Comparison of ENCODE assay signal across 8 cellular contexts in genomic region chr7:87345166-87345927, GRCh38. TPM values are rescaled to one million over a fixed set of nuclear protein-coding genes. Genes with fewer than 3 reads are reported as not detected.
DNase-seq lines count a peak whose midpoint lies in the region; ATAC-seq and TF ChIP-seq lines count a peak whose summit lies in the region.

Gene CROT, plus strand, starts transcription at chr7:87345664. Its CDS starts 3,405 bp downstream, at chr7:87349069.

- H3K27ac Mint-ChIP-seq in activated naive CD8-positive, alpha-beta T cell treated with anti-CD3 and anti-CD28 coated beads, Interleukin-2, amount 10 ng/mL, durations not matched to agents 7 days and 5 days, result peak within 1 kb of the TSS; percentile 85

- peak within 1 kb of the TSS; percentile 94 for H3K4me3 ChIP-seq in SU-DHL-6 (ENCODE audit: insufficient read depth, low read length, poor library complexity, severe bottlenecking)
- H3K4me3 ChIP-seq in ovary, result peak within 1 kb of the TSS; percentile 72
- peak within 1 kb of the TSS; percentile 78 for H3K4me3 ChIP-seq in thymus (ENCODE audit: low read length)

- POLR2A ChIA-PET in activated naive CD8-positive, alpha-beta T cell treated with anti-CD3 and anti-CD28 coated beads, Interleukin-2, amount 10 ng/mL, durations not matched to agents 7 days and 5 days (lab: Charles Lee), result interaction anchor here (1.3 to 2.5 kb wide), 5 partner anchors 21 to 193 kb away, joined by 4 to 10 read pairs (median 7); partner anchors contain the start of genes DMTF1 and TMEM243

- no peak for TF ChIP-seq POLR2A in ovary (IDR thresholded peaks at IDR 0.05)

- H2AFZ ChIP-seq in SU-DHL-6 (ENCODE audit: low read depth, low read length, severe bottlenecking), result peak within 1 kb of the TSS; percentile 96

- ATAC-seq in HG02623 (IDR thresholded peaks at IDR 0.05; ENCODE audit: unreplicated experiment), result peak; percentile 97
- ATAC-seq in activated naive CD8-positive, alpha-beta T cell treated with anti-CD3 and anti-CD28 coated beads, Interleukin-2, amount 10 ng/mL, durations not matched to agents 7 days and 5 days (ENCODE audit: low read depth), result peak; percentile 99
- ATAC-seq in Right ventricle myocardium inferior, result peak; percentile 100

- no peaks in the 10 kb centered on the region for H3K27me3 Mint-ChIP-seq in activated naive CD8-positive, alpha-beta T cell treated with anti-CD3 and anti-CD28 coated beads, Interleukin-2, amount 10 ng/mL, durations not matched to agents 7 days and 5 days

- H3K4me1 Mint-ChIP-seq in activated naive CD8-positive, alpha-beta T cell treated with anti-CD3 and anti-CD28 coated beads, Interleukin-2, amount 10 ng/mL, durations not matched to agents 7 days and 5 days, result peaks cover 37% of the 10 kb centered on the region

- H3K36me3 Mint-ChIP-seq in activated naive CD8-positive, alpha-beta T cell treated with anti-CD3 and anti-CD28 coated beads, Interleukin-2, amount 10 ng/mL, durations not matched to agents 7 days and 5 days, result peaks cover 28% of the 10 kb centered on the region

- no peak for TF ChIP-seq CTCF in GM10266 (IDR thresholded peaks at IDR 0.05; ENCODE audit: control insufficient read depth, insufficient read depth, low read depth, missing control alignments)
- TF ChIP-seq CTCF in SU-DHL-6 (IDR thresholded peaks at IDR 0.05; ENCODE audit: insufficient read depth, low read length, poor library complexity, severe bottlenecking), result no peak
- TF ChIP-seq CTCF in ovary (IDR thresholded peaks at IDR 0.05), result no peak

- WGBS in ovary, 3 donors, result 0 to 1% (median 0%) methylated on average over 22 to 53 of the region's 53 CpGs
- under 1% methylated on average over 53 of the region's 53 CpGs for WGBS in thymus

- peak within 1 kb of the TSS; percentile 69 for H3K9ac ChIP-seq in SU-DHL-6 (ENCODE audit: low read length)

- no peaks in the 10 kb centered on the region for H3K9me2 ChIP-seq in SU-DHL-6 (replicated peaks; ENCODE audit: insufficient read depth, low read length)

- peaks cover 26% of the 10 kb centered on the region for H3K36me3 ChIP-seq in SU-DHL-6 (ENCODE audit: low read length)
- H3K36me3 ChIP-seq in ovary, result no peaks in the 10 kb centered on the region
- peaks cover 3% of the 10 kb centered on the region for H3K36me3 ChIP-seq in thymus (ENCODE audit: control insufficient read depth, insufficient read depth)

- no peaks in the 10 kb centered on the region for H3K4me1 ChIP-seq in ovary (ENCODE audit: insufficient read depth)
- peaks cover 3% of the 10 kb centered on the region for H3K4me1 ChIP-seq in thymus (ENCODE audit: control insufficient read depth, insufficient read depth, low read length)

- H3K4me2 ChIP-seq in SU-DHL-6 (ENCODE audit: low read depth, low read length, poor library complexity, severe bottlenecking), result peak within 1 kb of the TSS; percentile 94

- DNase-seq in GM10266 (ENCODE audit: extremely low spot score) (peak; percentile 86), NCI-H1092 treated with DMSO at 0.1 percent for 48 hours (lab: John Stamatoyannopoulos, UW) (peak; percentile 96), Right ventricle myocardium inferior (ENCODE audit: missing footprints) (peak; percentile 98), ovary (peak; percentile 95 to 97 (median 96))
- peak; percentile 95 for DNase-seq in activated naive CD8-positive, alpha-beta T cell treated with anti-CD3 and anti-CD28 coated beads, Interleukin-2, amount 10 ng/mL, durations not matched to agents 7 days and 5 days

- peaks cover 15% of the 10 kb centered on the region; the same call in 1 of the 2 replicates for H3K79me2 ChIP-seq in SU-DHL-6 (ENCODE audit: insufficient read depth, low read length)

- H4K20me1 ChIP-seq in SU-DHL-6 (ENCODE audit: low read depth, low read length), result no peaks in the 10 kb centered on the region

- peak within 1 kb of the TSS; percentile 94 for H3K4me3 Mint-ChIP-seq in activated naive CD8-positive, alpha-beta T cell treated with anti-CD3 and anti-CD28 coated beads, Interleukin-2, amount 10 ng/mL, durations not matched to agents 7 days and 5 days

- intact Hi-C loops in Right ventricle myocardium inferior (cut with DNase I), result loop anchor here (5.0 kb wide), 2 partner anchors 193 to 532 kb away; partner anchors contain the start of genes DBF4, DMTF1 and SLC25A40
- intact Hi-C loops in ovary (cut with DNase I), result no loop called here

- H3K9me3 Mint-ChIP-seq in activated naive CD8-positive, alpha-beta T cell treated with anti-CD3 and anti-CD28 coated beads, Interleukin-2, amount 10 ng/mL, durations not matched to agents 7 days and 5 days, result peaks cover 1% of the 10 kb centered on the region

- H3K27me3 ChIP-seq in SU-DHL-6 (ENCODE audit: low read length) (no peaks in the 10 kb centered on the region), ovary (no peaks in the 10 kb centered on the region), thymus (ENCODE audit: control insufficient read depth, insufficient read depth) (no peaks in the 10 kb centered on the region)

- no peaks in the 10 kb centered on the region for H3K9me3 ChIP-seq in SU-DHL-6 (ENCODE audit: insufficient read depth, low read length)
- H3K9me3 ChIP-seq in ovary, result no peaks in the 10 kb centered on the region
- H3K9me3 ChIP-seq in thymus (ENCODE audit: control insufficient read depth), result no peaks in the 10 kb centered on the region

- H3K27ac ChIP-seq in SU-DHL-6 (ENCODE audit: low read depth, low read length) (peak within 1 kb of the TSS; percentile 31), ovary (peak within 1 kb of the TSS; percentile 40 to 86), thymus (ENCODE audit: low read depth) (peak within 1 kb of the TSS; percentile 94)

- TF ChIP-seq EP300 in ovary (IDR thresholded peaks at IDR 0.05), result no peak

- no peaks in the 10 kb centered on the region for H3F3A ChIP-seq in SU-DHL-6 (ENCODE audit: insufficient read depth)

RNA-seq across cellular contexts. Expression of gene CROT, which starts in this region (rescaled TPM):
- total RNA-seq in activated naive CD8-positive, alpha-beta T cell treated with anti-CD3 and anti-CD28 coated beads, Interleukin-2, amount 10 ng/mL, durations not matched to agents 7 days and 5 days, result 10 to 100 TPM; 13.0 to 13.8 TPM
- 6.9 TPM for total RNA-seq in Right ventricle myocardium inferior
- total RNA-seq in ovary, result 10 to 100 TPM; 11.8 to 20.3 (median 16.1) TPM
- 10 to 100 TPM in 1 of 2 donors, 1 to 10 TPM in 1; 8.0 to 21.8 TPM for polyA plus RNA-seq in ovary
- polyA plus RNA-seq in thymus, result 17.0 TPM

Comparison
In these comparisons a context has a peak if more than half of its experiments do, and no peak if none do; other contexts are left out.
1. Peak in every context shown above with its lines: DNase-seq, ATAC-seq, H3K4me3 ChIP-seq and H3K27ac ChIP-seq.
2. H3K27ac ChIP-seq: peak in every context shown above with its lines; median percentile 94 in thymus; 63 in ovary; 31 in SU-DHL-6.